In the genomic region with DNA sequence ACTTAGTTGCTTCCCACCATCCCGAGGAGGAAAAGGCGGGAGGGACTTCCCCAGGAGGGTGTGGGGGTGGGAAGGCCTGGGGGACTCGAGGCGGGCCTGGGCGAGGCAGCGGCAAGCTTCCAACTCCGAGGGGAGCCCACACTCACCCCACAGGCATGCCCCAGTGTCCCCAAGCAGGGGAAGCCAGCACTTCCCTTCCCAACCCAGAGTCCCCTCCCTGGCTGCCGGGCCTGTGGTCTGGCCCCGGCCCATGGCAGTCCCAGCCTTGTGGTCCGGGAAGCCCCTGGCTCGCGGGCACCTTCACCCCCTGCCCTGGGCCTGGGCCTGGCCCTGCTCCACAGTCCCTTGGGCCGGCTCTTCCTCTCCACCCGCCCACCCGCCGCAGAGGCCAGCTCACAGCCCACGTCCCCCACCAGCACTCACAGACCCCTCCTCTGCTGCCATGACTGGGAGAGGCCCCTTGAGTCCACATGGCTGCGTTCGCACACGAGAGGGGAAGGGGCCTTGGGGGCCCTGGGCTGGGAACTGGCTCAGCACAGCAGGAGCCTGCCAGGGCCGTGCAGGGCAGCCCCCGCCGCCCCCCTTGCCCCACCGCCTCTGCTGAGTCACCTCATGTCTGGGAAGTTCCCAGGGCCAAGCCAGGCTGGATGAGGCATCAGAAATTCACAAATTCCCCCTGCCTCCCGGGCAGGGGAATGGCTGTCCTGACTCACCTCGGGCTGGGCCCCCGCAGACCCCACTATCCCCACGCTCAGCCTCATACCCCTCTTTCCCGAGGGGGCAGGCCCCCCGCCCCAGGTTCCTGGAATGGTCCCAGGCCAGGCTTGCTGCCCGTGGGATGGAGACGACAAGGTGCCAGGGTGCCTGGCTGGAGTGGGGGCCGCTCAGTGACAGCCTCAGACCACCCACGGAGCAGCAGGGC, we compare ENCODE assay signal across 1 cellular context.
TF ChIP-seq lines count a peak whose summit lies in the region.

No MANE protein-coding gene starts in this region.

TF ChIP-seq in HepG2, 621 proteins besides CTCF, POLR2A, EP300 and RAD21:
- peak; percentile 66 for TF ChIP-seq AGO2 (optimal IDR thresholded peaks at IDR 0.05; ENCODE audit: low read depth, low read length)
- TF ChIP-seq MAFG (CRISPR knock-in tag; IDR thresholded peaks at IDR 0.05): 0 out of 2 replicates have a peak, but pooled peaks have one; percentile 53
- peak; percentile 22 to 45; a peak in 1 of 4 replicates for TF ChIP-seq MAFK (conservative IDR thresholded peaks at IDR 0.05 in 1 of 2, IDR thresholded peaks at IDR 0.05 in 1 of 2; ENCODE audit: low read length in 2 of 2)
- no peak for TF ChIP-seq ZKSCAN5 (CRISPR knock-in tag; IDR thresholded peaks at IDR 0.05)
- TF ChIP-seq KDM2A (CRISPR knock-in tag; IDR thresholded peaks at IDR 0.05; ENCODE audit: borderline replicate concordance, low read depth): 0 out of 2 replicates have a peak, but pooled peaks have one; percentile 4
- TF ChIP-seq, protein P1, sequence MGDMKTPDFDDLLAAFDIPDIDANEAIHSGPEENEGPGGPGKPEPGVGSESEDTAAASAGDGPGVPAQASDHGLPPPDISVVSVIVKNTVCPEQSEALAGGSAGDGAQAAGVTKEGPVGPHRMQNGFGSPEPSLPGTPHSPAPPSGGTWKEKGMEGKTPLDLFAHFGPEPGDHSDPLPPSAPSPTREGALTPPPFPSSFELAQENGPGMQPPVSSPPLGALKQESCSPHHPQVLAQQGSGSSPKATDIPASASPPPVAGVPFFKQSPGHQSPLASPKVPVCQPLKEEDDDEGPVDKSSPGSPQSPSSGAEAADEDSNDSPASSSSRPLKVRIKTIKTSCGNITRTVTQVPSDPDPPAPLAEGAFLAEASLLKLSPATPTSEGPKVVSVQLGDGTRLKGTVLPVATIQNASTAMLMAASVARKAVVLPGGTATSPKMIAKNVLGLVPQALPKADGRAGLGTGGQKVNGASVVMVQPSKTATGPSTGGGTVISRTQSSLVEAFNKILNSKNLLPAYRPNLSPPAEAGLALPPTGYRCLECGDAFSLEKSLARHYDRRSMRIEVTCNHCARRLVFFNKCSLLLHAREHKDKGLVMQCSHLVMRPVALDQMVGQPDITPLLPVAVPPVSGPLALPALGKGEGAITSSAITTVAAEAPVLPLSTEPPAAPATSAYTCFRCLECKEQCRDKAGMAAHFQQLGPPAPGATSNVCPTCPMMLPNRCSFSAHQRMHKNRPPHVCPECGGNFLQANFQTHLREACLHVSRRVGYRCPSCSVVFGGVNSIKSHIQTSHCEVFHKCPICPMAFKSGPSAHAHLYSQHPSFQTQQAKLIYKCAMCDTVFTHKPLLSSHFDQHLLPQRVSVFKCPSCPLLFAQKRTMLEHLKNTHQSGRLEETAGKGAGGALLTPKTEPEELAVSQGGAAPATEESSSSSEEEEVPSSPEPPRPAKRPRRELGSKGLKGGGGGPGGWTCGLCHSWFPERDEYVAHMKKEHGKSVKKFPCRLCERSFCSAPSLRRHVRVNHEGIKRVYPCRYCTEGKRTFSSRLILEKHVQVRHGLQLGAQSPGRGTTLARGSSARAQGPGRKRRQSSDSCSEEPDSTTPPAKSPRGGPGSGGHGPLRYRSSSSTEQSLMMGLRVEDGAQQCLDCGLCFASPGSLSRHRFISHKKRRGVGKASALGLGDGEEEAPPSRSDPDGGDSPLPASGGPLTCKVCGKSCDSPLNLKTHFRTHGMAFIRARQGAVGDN (CRISPR knock-in tag; IDR thresholded peaks at IDR 0.05): peak; percentile 25
- no peak for TF ChIP-seq MAZ (IDR thresholded peaks at IDR 0.05; ENCODE audit: borderline replicate concordance, low read depth, low read length)
- no peak for TF ChIP-seq MAZ (CRISPR knock-in tag; IDR thresholded peaks at IDR 0.05; ENCODE audit: low read depth)
- TF ChIP-seq NFE2L2 (IDR thresholded peaks at IDR 0.05; ENCODE audit: low read length): peak; percentile 43; the same call in 1 of the 2 replicates
- TF ChIP-seq SAP130 (CRISPR knock-in tag; IDR thresholded peaks at IDR 0.05; ENCODE audit: low read depth): peak; percentile 26; the same call in 1 of the 2 replicates
- no peak for TF ChIP-seq SALL2 (CRISPR knock-in tag; IDR thresholded peaks at IDR 0.05)
- TF ChIP-seq FOXO1 (CRISPR knock-in tag; IDR thresholded peaks at IDR 0.05): no peak
- TF ChIP-seq ZNF883 (CRISPR knock-in tag; IDR thresholded peaks at IDR 0.05; ENCODE audit: not compliant biosample characterization): peak; percentile 25
- peak; percentile 9; the same call in 1 of the 2 replicates for TF ChIP-seq ZNF768 (CRISPR knock-in tag; IDR thresholded peaks at IDR 0.05)
- no peak for TF ChIP-seq RFX5 (IDR thresholded peaks at IDR 0.05; ENCODE audit: low read depth, low read length)
- TF ChIP-seq NFE2 (CRISPR knock-in tag; IDR thresholded peaks at IDR 0.05): peak; percentile 66; the same call in 1 of the 2 replicates
- TF ChIP-seq KMT2A (CRISPR knock-in tag; IDR thresholded peaks at IDR 0.05): no peak
- TF ChIP-seq, protein P2, sequence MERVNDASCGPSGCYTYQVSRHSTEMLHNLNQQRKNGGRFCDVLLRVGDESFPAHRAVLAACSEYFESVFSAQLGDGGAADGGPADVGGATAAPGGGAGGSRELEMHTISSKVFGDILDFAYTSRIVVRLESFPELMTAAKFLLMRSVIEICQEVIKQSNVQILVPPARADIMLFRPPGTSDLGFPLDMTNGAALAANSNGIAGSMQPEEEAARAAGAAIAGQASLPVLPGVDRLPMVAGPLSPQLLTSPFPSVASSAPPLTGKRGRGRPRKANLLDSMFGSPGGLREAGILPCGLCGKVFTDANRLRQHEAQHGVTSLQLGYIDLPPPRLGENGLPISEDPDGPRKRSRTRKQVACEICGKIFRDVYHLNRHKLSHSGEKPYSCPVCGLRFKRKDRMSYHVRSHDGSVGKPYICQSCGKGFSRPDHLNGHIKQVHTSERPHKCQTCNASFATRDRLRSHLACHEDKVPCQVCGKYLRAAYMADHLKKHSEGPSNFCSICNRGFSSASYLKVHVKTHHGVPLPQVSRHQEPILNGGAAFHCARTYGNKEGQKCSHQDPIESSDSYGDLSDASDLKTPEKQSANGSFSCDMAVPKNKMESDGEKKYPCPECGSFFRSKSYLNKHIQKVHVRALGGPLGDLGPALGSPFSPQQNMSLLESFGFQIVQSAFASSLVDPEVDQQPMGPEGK (CRISPR knock-in tag; IDR thresholded peaks at IDR 0.05): peak; percentile 70; the same call in 1 of the 2 replicates
- peak; percentile 81 for TF ChIP-seq FOSL2 (CRISPR knock-in tag; IDR thresholded peaks at IDR 0.05)
- TF ChIP-seq PRDM15 (CRISPR knock-in tag; IDR thresholded peaks at IDR 0.05): no peak
- no peak for TF ChIP-seq RELA (CRISPR knock-in tag; IDR thresholded peaks at IDR 0.05)
